ENCODE assay signal across 1 cellular context in genomic region chr3:194633349-194634004, GRCh38.
TF ChIP-seq lines count a peak whose summit lies in the region.

TSS of gene TMEM44 (minus strand) at chr3:194633419. CDS start at chr3:194633215, 204 bp downstream.

TF ChIP-seq in HepG2, 621 proteins besides CTCF, POLR2A, EP300 and RAD21 (continued from another document):
- TF ChIP-seq ZHX2 (IDR thresholded peaks at IDR 0.05; ENCODE audit: low read depth) (no peak), ZHX2 (CRISPR knock-in tag; IDR thresholded peaks at IDR 0.05; ENCODE audit: borderline replicate concordance) (no peak), ZNF503 (CRISPR knock-in tag; IDR thresholded peaks at IDR 0.05) (no peak), SUZ12 (IDR thresholded peaks at IDR 0.05; ENCODE audit: low read depth, low read length) (no peak), TEF (CRISPR knock-in tag; IDR thresholded peaks at IDR 0.05) (no peak), ZNF337 (CRISPR knock-in tag; IDR thresholded peaks at IDR 0.05; ENCODE audit: borderline replicate concordance, low read depth) (no peak), DNMT1 (CRISPR knock-in tag; IDR thresholded peaks at IDR 0.05) (0 out of 2 replicates have a peak, but pooled peaks have one; percentile 43), ZNF331 (CRISPR knock-in tag; IDR thresholded peaks at IDR 0.05) (peak; percentile 65; the same call in 1 of the 2 replicates), ZMYM2 (CRISPR knock-in tag; IDR thresholded peaks at IDR 0.05) (no peak), ARNT (IDR thresholded peaks at IDR 0.05) (no peak), MAZ (IDR thresholded peaks at IDR 0.05; ENCODE audit: borderline replicate concordance, low read depth, low read length) (peak; percentile 74), MAZ (CRISPR knock-in tag; IDR thresholded peaks at IDR 0.05; ENCODE audit: low read depth) (peak; percentile 95), BRF2 (CRISPR knock-in tag; IDR thresholded peaks at IDR 0.05) (peak; percentile 59; the same call in 1 of the 2 replicates), RELA (CRISPR knock-in tag; IDR thresholded peaks at IDR 0.05) (no peak), ZNF251 (CRISPR knock-in tag; IDR thresholded peaks at IDR 0.05) (no peak), TRAFD1 (CRISPR knock-in tag; IDR thresholded peaks at IDR 0.05; ENCODE audit: borderline replicate concordance) (no peak), KLF6 (CRISPR knock-in tag; IDR thresholded peaks at IDR 0.05) (peak; percentile 63; the same call in 1 of the 2 replicates), GABPA (IDR thresholded peaks at IDR 0.05; ENCODE audit: low read depth, low read length) (peak; percentile 32; the same call in 1 of the 2 replicates), GABPA (CRISPR knock-in tag; IDR thresholded peaks at IDR 0.05; ENCODE audit: low read depth) (peak; percentile 47; the same call in 1 of the 2 replicates), TEAD3 (CRISPR knock-in tag; optimal IDR thresholded peaks at IDR 0.05; ENCODE audit: borderline replicate concordance) (no peak), NFYB (CRISPR knock-in tag; IDR thresholded peaks at IDR 0.05) (no peak), CBX1 (IDR thresholded peaks at IDR 0.05; ENCODE audit: low read depth) (no peak), TAF1 (CRISPR knock-in tag; IDR thresholded peaks at IDR 0.05) (no peak; the same call in 1 of the 2 replicates), ZBTB39 (CRISPR knock-in tag; IDR thresholded peaks at IDR 0.05) (no peak), TP53 (CRISPR knock-in tag; conservative IDR thresholded peaks at IDR 0.05) (no peak), CREM (IDR thresholded peaks at IDR 0.05) (no peak), CREM (CRISPR knock-in tag; IDR thresholded peaks at IDR 0.05) (no peak), SSRP1 (CRISPR knock-in tag; IDR thresholded peaks at IDR 0.05) (no peak), PRPF4 (IDR thresholded peaks at IDR 0.05; ENCODE audit: low read depth, low read length, poor library complexity, severe bottlenecking) (no peak), DNMT3B (CRISPR knock-in tag; conservative IDR thresholded peaks at IDR 0.05) (no peak), ZC3H13 (CRISPR knock-in tag; IDR thresholded peaks at IDR 0.05) (no peak), ZNF766 (CRISPR knock-in tag; IDR thresholded peaks at IDR 0.05; ENCODE audit: borderline replicate concordance) (no peak), ZBTB4 (CRISPR knock-in tag; IDR thresholded peaks at IDR 0.05; ENCODE audit: borderline replicate concordance) (no peak), ZNF260 (CRISPR knock-in tag; IDR thresholded peaks at IDR 0.05; ENCODE audit: borderline replicate concordance, low read depth) (no peak)
